12 cellular contexts compared by ENCODE assay signal in the genomic region with DNA sequence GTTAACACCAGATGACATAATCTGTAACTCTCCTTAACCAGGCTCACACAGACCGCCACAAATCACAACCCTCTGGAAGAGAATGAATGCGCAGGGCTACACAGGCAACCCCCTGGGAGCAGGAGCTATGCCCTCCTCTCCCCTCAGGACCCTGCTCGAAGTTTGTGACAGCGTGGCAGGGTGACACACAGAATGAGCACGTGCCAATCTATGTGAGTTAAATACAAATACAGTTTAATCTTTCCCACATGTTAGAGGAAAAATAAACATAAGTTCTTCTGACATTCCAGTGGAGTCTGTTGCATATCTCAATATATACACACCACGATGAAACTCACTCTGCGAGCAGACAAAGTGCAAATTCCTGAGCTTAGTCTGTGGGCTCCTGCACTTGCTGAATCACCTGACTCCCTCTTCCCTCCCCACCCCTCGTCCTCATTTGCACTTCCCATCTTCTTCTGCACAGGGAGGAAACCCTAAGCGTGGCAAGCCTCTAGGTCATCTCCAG. TPM values are rescaled to one million over a fixed set of nuclear protein-coding genes. Genes with fewer than 3 reads are reported as not detected.
A peak's percentile ranks its signal among the peaks of the same experiment; 100 is the strongest.
DNase-seq lines count a peak whose midpoint lies in the region; ATAC-seq and TF ChIP-seq lines count a peak whose summit lies in the region.
"Had no signal": no experiment of that assay in that cellular context is flagged by ENCODE, and none has a peak within 500 bp of the region (broad histone marks: within the 10 kb centered on the region; RNA-seq: fewer than 3 reads in every experiment).

No MANE protein-coding gene starts in this region.

- H3K4me3 ChIP-seq in HFF-Myc (replicated peaks; ENCODE audit: low read depth, low read length) (no peak overlapping the region), foreskin fibroblast (ENCODE audit: low read depth in 1 of 2, low read length in 2 of 2) (no peak overlapping the region), lower lobe of right lung (no peak overlapping the region)

- H3K27me3 Mint-ChIP-seq in WTC11 (ENCODE audit: low read depth) = no peaks in the 10 kb centered on the region
- H3K27me3 Mint-ChIP-seq in type B pancreatic cell = no peaks in the 10 kb centered on the region
- H3K27me3 Mint-ChIP-seq: naive B cell had no signal

- 0 out of 2 replicates have a peak overlapping the region, but pooled peaks have one; percentile 10 for H3K27ac Mint-ChIP-seq in WTC11
- H3K27ac Mint-ChIP-seq in type B pancreatic cell = peak overlapping the region; percentile 52
- H3K27ac Mint-ChIP-seq: naive B cell had no signal

- TF ChIP-seq CTCF in HFF-Myc (IDR thresholded peaks at IDR 0.05; ENCODE audit: low read depth, low read length, missing control alignments) = no peak
- no peak for TF ChIP-seq CTCF in WTC11 (IDR thresholded peaks at IDR 0.05)
- no peak for TF ChIP-seq CTCF in foreskin fibroblast (IDR thresholded peaks at IDR 0.05; ENCODE audit: low read depth, low read length)
- TF ChIP-seq CTCF in type B pancreatic cell (conservative IDR thresholded peaks at IDR 0.05) = no peak
- no peak for TF ChIP-seq CTCF in lower lobe of right lung (IDR thresholded peaks at IDR 0.05)

- H3K36me3 Mint-ChIP-seq in WTC11 = peaks cover 12% of the 10 kb centered on the region
- peaks cover 30% of the 10 kb centered on the region for H3K36me3 Mint-ChIP-seq in type B pancreatic cell
- H3K36me3 Mint-ChIP-seq: naive B cell had no signal

- POLR2A ChIA-PET in WTC11 (lab: Charles Lee) = no interaction called here

- H3K36me3 ChIP-seq in lower lobe of right lung = no peaks in the 10 kb centered on the region

- H3K9me3 ChIP-seq in lower lobe of right lung = no peaks in the 10 kb centered on the region

- ATAC-seq in WTC11 = peak; percentile 61
- no peak for ATAC-seq in lower lobe of right lung
- ATAC-seq in HG03175 (IDR thresholded peaks at IDR 0.05; ENCODE audit: unreplicated experiment) = no peak
- ATAC-seq in HG03159 (IDR thresholded peaks at IDR 0.05; ENCODE audit: unreplicated experiment) = no peak
- ATAC-seq: Right ventricle myocardium inferior had no signal

- H3K4me1 ChIP-seq in lower lobe of right lung = no peaks in the 10 kb centered on the region

- no peak overlapping the region for H3K4me3 Mint-ChIP-seq in WTC11
- no peak overlapping the region for H3K4me3 Mint-ChIP-seq in type B pancreatic cell
- H3K4me3 Mint-ChIP-seq: naive B cell had no signal

- H3K4me1 Mint-ChIP-seq in WTC11 (peaks cover 23% of the 10 kb centered on the region), type B pancreatic cell (ENCODE audit: unreplicated experiment) (peaks cover 6% of the 10 kb centered on the region)

- CTCF ChIA-PET in WTC11 (lab: Charles Lee) = no interaction called here

- H3K9me3 Mint-ChIP-seq in WTC11 (no peaks in the 10 kb centered on the region), type B pancreatic cell (no peaks in the 10 kb centered on the region)
- H3K9me3 Mint-ChIP-seq: naive B cell had no signal

- no peaks in the 10 kb centered on the region for H3K27me3 ChIP-seq in lower lobe of right lung (ENCODE audit: low read depth)

- peak; percentile 59 for DNase-seq in HFF-Myc (ENCODE audit: extremely low read depth, low read depth)
- no peak for DNase-seq in WTC11 (ENCODE audit: low spot score)
- peak; percentile 84 to 87 for DNase-seq in foreskin fibroblast
- no peak for DNase-seq in type B pancreatic cell (ENCODE audit: extremely low spot score, unreplicated experiment)
- DNase-seq in lower lobe of right lung = no peak
- DNase-seq: activated CD4-positive, alpha-beta T cell treated with anti-CD3 and anti-CD28 coated beads for 48 hours; activated naive CD4-positive, alpha-beta T cell; naive B cell; NCI-H345 had no signal

- no peak overlapping the region for H3K27ac ChIP-seq in lower lobe of right lung

- intact Hi-C loops in lower lobe of right lung (cut with DNase I) = no loop called here

TF ChIP-seq in WTC11, 78 proteins besides CTCF, POLR2A, EP300 and RAD21:
- TF ChIP-seq, protein P1, sequence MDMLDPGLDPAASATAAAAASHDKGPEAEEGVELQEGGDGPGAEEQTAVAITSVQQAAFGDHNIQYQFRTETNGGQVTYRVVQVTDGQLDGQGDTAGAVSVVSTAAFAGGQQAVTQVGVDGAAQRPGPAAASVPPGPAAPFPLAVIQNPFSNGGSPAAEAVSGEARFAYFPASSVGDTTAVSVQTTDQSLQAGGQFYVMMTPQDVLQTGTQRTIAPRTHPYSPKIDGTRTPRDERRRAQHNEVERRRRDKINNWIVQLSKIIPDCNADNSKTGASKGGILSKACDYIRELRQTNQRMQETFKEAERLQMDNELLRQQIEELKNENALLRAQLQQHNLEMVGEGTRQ (CRISPR knock-in tag; IDR thresholded peaks at IDR 0.05) = peak; percentile 51; the same call in 1 of the 2 replicates
- TF ChIP-seq JUN (CRISPR knock-in tag; IDR thresholded peaks at IDR 0.05) = no peak
- TF ChIP-seq, protein P2, sequence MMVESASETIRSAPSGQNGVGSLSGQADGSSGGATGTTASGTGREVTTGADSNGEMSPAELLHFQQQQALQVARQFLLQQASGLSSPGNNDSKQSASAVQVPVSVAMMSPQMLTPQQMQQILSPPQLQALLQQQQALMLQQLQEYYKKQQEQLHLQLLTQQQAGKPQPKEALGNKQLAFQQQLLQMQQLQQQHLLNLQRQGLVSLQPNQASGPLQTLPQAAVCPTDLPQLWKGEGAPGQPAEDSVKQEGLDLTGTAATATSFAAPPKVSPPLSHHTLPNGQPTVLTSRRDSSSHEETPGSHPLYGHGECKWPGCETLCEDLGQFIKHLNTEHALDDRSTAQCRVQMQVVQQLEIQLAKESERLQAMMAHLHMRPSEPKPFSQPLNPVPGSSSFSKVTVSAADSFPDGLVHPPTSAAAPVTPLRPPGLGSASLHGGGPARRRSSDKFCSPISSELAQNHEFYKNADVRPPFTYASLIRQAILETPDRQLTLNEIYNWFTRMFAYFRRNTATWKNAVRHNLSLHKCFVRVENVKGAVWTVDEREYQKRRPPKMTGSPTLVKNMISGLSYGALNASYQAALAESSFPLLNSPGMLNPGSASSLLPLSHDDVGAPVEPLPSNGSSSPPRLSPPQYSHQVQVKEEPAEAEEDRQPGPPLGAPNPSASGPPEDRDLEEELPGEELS (CRISPR knock-in tag; IDR thresholded peaks at IDR 0.05) = no peak

RNA-seq across cellular contexts. Expression of a gene that starts 37.6 kb away (rescaled TPM):
- 239 to 267 TPM (median 240 TPM) in 3 replicates for total RNA-seq in WTC11 (2021)
- total RNA-seq in type B pancreatic cell (ENCODE audit: low replicate concordance) = 153 and 573 TPM in 2 replicates
- 50.6 TPM for total RNA-seq in lower lobe of right lung

Comparison
In these comparisons a context has a peak if more than half of its experiments do, and no peak if none do; other contexts are left out.
1. DNase-seq: peak in HFF-Myc (single experiment) and foreskin fibroblast (2 of 2); none in WTC11 (single experiment), type B pancreatic cell (single experiment) and lower lobe of right lung (single experiment).